In genomic region chr5:74927336-74927735, GRCh38 we compare ENCODE assay signal across 1 cellular context.
TF ChIP-seq lines count a peak whose summit lies in the region.

No MANE protein-coding gene starts in this region.

TF ChIP-seq in HepG2, 621 proteins besides CTCF, POLR2A, EP300 and RAD21 (continued from another document):
- TF ChIP-seq, protein P1, sequence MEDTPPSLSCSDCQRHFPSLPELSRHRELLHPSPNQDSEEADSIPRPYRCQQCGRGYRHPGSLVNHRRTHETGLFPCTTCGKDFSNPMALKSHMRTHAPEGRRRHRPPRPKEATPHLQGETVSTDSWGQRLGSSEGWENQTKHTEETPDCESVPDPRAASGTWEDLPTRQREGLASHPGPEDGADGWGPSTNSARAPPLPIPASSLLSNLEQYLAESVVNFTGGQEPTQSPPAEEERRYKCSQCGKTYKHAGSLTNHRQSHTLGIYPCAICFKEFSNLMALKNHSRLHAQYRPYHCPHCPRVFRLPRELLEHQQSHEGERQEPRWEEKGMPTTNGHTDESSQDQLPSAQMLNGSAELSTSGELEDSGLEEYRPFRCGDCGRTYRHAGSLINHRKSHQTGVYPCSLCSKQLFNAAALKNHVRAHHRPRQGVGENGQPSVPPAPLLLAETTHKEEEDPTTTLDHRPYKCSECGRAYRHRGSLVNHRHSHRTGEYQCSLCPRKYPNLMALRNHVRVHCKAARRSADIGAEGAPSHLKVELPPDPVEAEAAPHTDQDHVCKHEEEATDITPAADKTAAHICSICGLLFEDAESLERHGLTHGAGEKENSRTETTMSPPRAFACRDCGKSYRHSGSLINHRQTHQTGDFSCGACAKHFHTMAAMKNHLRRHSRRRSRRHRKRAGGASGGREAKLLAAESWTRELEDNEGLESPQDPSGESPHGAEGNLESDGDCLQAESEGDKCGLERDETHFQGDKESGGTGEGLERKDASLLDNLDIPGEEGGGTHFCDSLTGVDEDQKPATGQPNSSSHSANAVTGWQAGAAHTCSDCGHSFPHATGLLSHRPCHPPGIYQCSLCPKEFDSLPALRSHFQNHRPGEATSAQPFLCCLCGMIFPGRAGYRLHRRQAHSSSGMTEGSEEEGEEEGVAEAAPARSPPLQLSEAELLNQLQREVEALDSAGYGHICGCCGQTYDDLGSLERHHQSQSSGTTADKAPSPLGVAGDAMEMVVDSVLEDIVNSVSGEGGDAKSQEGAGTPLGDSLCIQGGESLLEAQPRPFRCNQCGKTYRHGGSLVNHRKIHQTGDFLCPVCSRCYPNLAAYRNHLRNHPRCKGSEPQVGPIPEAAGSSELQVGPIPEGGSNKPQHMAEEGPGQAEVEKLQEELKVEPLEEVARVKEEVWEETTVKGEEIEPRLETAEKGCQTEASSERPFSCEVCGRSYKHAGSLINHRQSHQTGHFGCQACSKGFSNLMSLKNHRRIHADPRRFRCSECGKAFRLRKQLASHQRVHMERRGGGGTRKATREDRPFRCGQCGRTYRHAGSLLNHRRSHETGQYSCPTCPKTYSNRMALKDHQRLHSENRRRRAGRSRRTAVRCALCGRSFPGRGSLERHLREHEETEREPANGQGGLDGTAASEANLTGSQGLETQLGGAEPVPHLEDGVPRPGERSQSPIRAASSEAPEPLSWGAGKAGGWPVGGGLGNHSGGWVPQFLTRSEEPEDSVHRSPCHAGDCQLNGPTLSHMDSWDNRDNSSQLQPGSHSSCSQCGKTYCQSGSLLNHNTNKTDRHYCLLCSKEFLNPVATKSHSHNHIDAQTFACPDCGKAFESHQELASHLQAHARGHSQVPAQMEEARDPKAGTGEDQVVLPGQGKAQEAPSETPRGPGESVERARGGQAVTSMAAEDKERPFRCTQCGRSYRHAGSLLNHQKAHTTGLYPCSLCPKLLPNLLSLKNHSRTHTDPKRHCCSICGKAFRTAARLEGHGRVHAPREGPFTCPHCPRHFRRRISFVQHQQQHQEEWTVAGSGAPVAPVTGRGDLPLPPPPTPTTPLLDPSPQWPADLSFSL (CRISPR knock-in tag; IDR thresholded peaks at IDR 0.05): 0 out of 2 replicates have a peak, but pooled peaks have one; percentile 3
- TF ChIP-seq ZNF740 (CRISPR knock-in tag; IDR thresholded peaks at IDR 0.05): no peak
